ENCODE assay signal across 1 cellular context in genomic region chr1:161201828-161202712, GRCh38.
TF ChIP-seq lines count a peak whose summit lies in the region.

NDUFS2 (plus strand) TSS chr1:161202367; CDS start chr1:161202386, 19 bp downstream.

TF ChIP-seq in HEK293, 187 proteins besides CTCF, POLR2A, EP300 and RAD21 (continued from another document and continues in another):
- no peak; the same call in 1 of the 2 replicates for TF ChIP-seq REST (tag by site-specific recombination; IDR thresholded peaks at IDR 0.05)
- no peak for TF ChIP-seq ZNF704 (tag by site-specific recombination; IDR thresholded peaks at IDR 0.05)
- TF ChIP-seq ZBTB8A (tag by site-specific recombination; IDR thresholded peaks at IDR 0.05), result peak; percentile 57; the same call in 1 of the 2 replicates
- no peak for TF ChIP-seq ZNF561 (tag by site-specific recombination; IDR thresholded peaks at IDR 0.05; ENCODE audit: borderline replicate concordance)
- no peak for TF ChIP-seq ZFP69B (tag by site-specific recombination; IDR thresholded peaks at IDR 0.05)
- TF ChIP-seq OSR2 (tag by site-specific recombination; IDR thresholded peaks at IDR 0.05), result no peak
- no peak for TF ChIP-seq ZBTB49 (tag by site-specific recombination; IDR thresholded peaks at IDR 0.05; ENCODE audit: low read depth)
- no peak for TF ChIP-seq ZNF792 (tag by site-specific recombination; IDR thresholded peaks at IDR 0.05)
- no peak for TF ChIP-seq ZNF670 (tag by site-specific recombination; IDR thresholded peaks at IDR 0.05; ENCODE audit: low read depth)
- no peak for TF ChIP-seq ZFP3 (tag by site-specific recombination; IDR thresholded peaks at IDR 0.05; ENCODE audit: low read depth)
- TF ChIP-seq KLF10 (tag by site-specific recombination; IDR thresholded peaks at IDR 0.05), result no peak
- no peak for TF ChIP-seq ZNF433 (tag by site-specific recombination; IDR thresholded peaks at IDR 0.05; ENCODE audit: low read depth)
- no peak for TF ChIP-seq ZNF211 (tag by site-specific recombination; IDR thresholded peaks at IDR 0.05; ENCODE audit: low read depth)
- TF ChIP-seq ZNF10 (tag by site-specific recombination; IDR thresholded peaks at IDR 0.05), result no peak
- TF ChIP-seq PRDM2 (tag by site-specific recombination; IDR thresholded peaks at IDR 0.05; ENCODE audit: borderline replicate concordance), result no peak
- no peak for TF ChIP-seq HIC1 (tag by site-specific recombination; IDR thresholded peaks at IDR 0.05)
- TF ChIP-seq ZNF112 (tag by site-specific recombination; IDR thresholded peaks at IDR 0.05), result no peak
- TF ChIP-seq YY1 (tag by site-specific recombination; IDR thresholded peaks at IDR 0.05), result peak; percentile 99
- no peak for TF ChIP-seq ZNF175 (tag by site-specific recombination; IDR thresholded peaks at IDR 0.05)
- TF ChIP-seq ZFHX2 (tag by site-specific recombination; conservative IDR thresholded peaks at IDR 0.05), result peak; percentile 75
- TF ChIP-seq GLI4 (tag by site-specific recombination; IDR thresholded peaks at IDR 0.05), result no peak
- peak; percentile 51; the same call in 1 of the 2 replicates for TF ChIP-seq TRIM28 (IDR thresholded peaks at IDR 0.05; ENCODE audit: borderline replicate concordance, low read length)
- no peak for TF ChIP-seq ZBTB7A (tag by site-specific recombination; IDR thresholded peaks at IDR 0.05; ENCODE audit: low read depth)
- TF ChIP-seq ZNF184 (tag by site-specific recombination; IDR thresholded peaks at IDR 0.05), result no peak
- TF ChIP-seq ZNF639 (tag by site-specific recombination; IDR thresholded peaks at IDR 0.05), result peak; percentile 73; the same call in 1 of the 2 replicates
- no peak for TF ChIP-seq TSHZ1 (tag by site-specific recombination; IDR thresholded peaks at IDR 0.05; ENCODE audit: borderline replicate concordance)
- TF ChIP-seq ZNF544 (tag by site-specific recombination; IDR thresholded peaks at IDR 0.05), result no peak
- TF ChIP-seq ZNF24 (tag by site-specific recombination; IDR thresholded peaks at IDR 0.05), result no peak
- TF ChIP-seq ZBTB44 (tag by site-specific recombination; IDR thresholded peaks at IDR 0.05), result no peak
- TF ChIP-seq ZNF274 (IDR thresholded peaks at IDR 0.05; ENCODE audit: low read length), result no peak
- no peak for TF ChIP-seq ZNF274 (tag by site-specific recombination; IDR thresholded peaks at IDR 0.05; ENCODE audit: borderline replicate concordance)
- TF ChIP-seq ZNF623 (tag by site-specific recombination; IDR thresholded peaks at IDR 0.05), result no peak
- no peak for TF ChIP-seq ZNF837 (tag by site-specific recombination; IDR thresholded peaks at IDR 0.05)
- no peak for TF ChIP-seq ZNF830 (tag by site-specific recombination; IDR thresholded peaks at IDR 0.05; ENCODE audit: low read depth)
- no peak for TF ChIP-seq ZNF23 (tag by site-specific recombination; IDR thresholded peaks at IDR 0.05; ENCODE audit: borderline replicate concordance)
- peak; percentile 29; the same call in 1 of the 2 replicates for TF ChIP-seq ZNF596 (tag by site-specific recombination; IDR thresholded peaks at IDR 0.05)
